15 cellular contexts compared by ENCODE assay signal in the genomic region with DNA sequence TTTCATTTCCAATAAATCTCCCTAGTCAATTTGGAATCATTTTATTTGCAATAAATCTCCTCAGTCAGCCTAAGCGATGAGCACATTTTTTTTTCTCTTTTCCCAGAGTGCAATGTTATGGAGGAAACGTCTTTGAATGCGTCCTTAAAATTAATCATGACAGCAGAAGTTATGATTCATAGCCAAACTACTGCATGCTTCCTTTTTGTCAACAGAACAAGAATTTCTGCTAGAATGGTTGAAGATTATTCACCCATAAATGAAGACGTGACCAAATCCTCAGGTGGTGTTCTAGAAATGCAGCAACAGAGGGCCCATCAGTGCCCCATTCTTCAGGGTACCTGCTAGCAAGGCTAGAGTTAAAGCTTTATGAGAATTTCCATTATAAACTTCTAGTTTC.
DNase-seq lines count a peak whose midpoint lies in the region; TF ChIP-seq lines count a peak whose summit lies in the region.
"Had no signal": no experiment of that assay in that cellular context is flagged by ENCODE, and none has a peak within 500 bp of the region (broad histone marks: within the 10 kb centered on the region; RNA-seq: fewer than 3 reads in every experiment).

No MANE protein-coding gene starts in this region.

- H3K36me3 ChIP-seq in GM23248 (ENCODE audit: low read depth) = no peaks in the 10 kb centered on the region
- no peaks in the 10 kb centered on the region for H3K36me3 ChIP-seq in hepatocyte (replicated peaks; ENCODE audit: insufficient read depth, low read depth)
- no peaks in the 10 kb centered on the region for H3K36me3 ChIP-seq in A673 (ENCODE audit: insufficient read depth, low read length, poor library complexity, severe bottlenecking)
- H3K36me3 ChIP-seq: thyroid gland had no signal

- peak; percentile 5 for DNase-seq in AG08396 (ENCODE audit: low spot score)
- peak; percentile 57 for DNase-seq in GM23248
- peak; percentile 42 for DNase-seq in amniotic stem cell (lab: John Stamatoyannopoulos, UW)
- DNase-seq in hepatocyte (ENCODE audit: low spot score) = no peak
- DNase-seq in A673 (ENCODE audit: low spot score) = no peak
- no peak for DNase-seq in CD1c-positive myeloid dendritic cell (ENCODE audit: extremely low spot score)
- DNase-seq in ecto neural progenitor cell (ENCODE audit: low spot score) = no peak
- DNase-seq in H4 (ENCODE audit: low spot score) = no peak
- DNase-seq: activated CD4-positive, alpha-beta memory T cell treated with anti-CD3 and anti-CD28 coated beads for 36 hours; endodermal cell; NCI-H1436; NCI-H524 treated with DMSO at 0.1 percent for 48 hours; T1000; thyroid gland had no signal

- no peak overlapping the region for H3K4me2 ChIP-seq in GM23248 (ENCODE audit: unreplicated experiment)
- peak overlapping the region; percentile 5 for H3K4me2 ChIP-seq in hepatocyte

- H2AFZ ChIP-seq in GM23248 (no peak overlapping the region), hepatocyte (no peak overlapping the region)

- no peak overlapping the region for H3K9ac ChIP-seq in GM23248

- in situ Hi-C loops in GM23248 (cut with MboI) = loop anchor here (25.0 kb wide), 1 partner anchor 989 kb away; no protein-coding TSS in a partner anchor

- H3K27ac ChIP-seq in GM23248 = no peak overlapping the region
- peak overlapping the region; percentile 24 for H3K27ac ChIP-seq in hepatocyte
- H3K27ac ChIP-seq in A673 (ENCODE audit: low read depth, low read length, poor library complexity, severe bottlenecking) = no peak overlapping the region
- H3K27ac ChIP-seq: thyroid gland had no signal

- H3K4me3 ChIP-seq in GM23248 = no peak overlapping the region
- no peak overlapping the region for H3K4me3 ChIP-seq in hepatocyte
- no peak overlapping the region for H3K4me3 ChIP-seq in A673 (ENCODE audit: low read depth, low read length, poor library complexity, severe bottlenecking)
- H3K4me3 ChIP-seq: lung, thyroid gland had no signal

- H4K20me1 ChIP-seq in GM23248 (ENCODE audit: insufficient read depth) (no peaks in the 10 kb centered on the region), hepatocyte (ENCODE audit: insufficient read depth, poor library complexity, severe bottlenecking) (no peaks in the 10 kb centered on the region)

- intact Hi-C loops in A673 (cut with micrococcal nuclease; ENCODE audit: unreplicated experiment) = no loop called here

- H3K4me1 ChIP-seq in GM23248 (ENCODE audit: insufficient read depth) = no peaks in the 10 kb centered on the region
- H3K4me1 ChIP-seq in hepatocyte (ENCODE audit: insufficient read depth) = peaks cover 7% of the 10 kb centered on the region
- no peaks in the 10 kb centered on the region for H3K4me1 ChIP-seq in A673 (ENCODE audit: insufficient read depth, low read length, poor library complexity, severe bottlenecking)
- H3K4me1 ChIP-seq: thyroid gland had no signal

- 17 to 23% methylated on average over 4 of the region's 4 CpGs for WGBS in GM23248 (ENCODE audit: low coverage in 1 of 2, low lambda C conversion rate in 2 of 2, missing lambda C conversion rate in 2 of 2), 2 experiments
- 56% methylated on average over 4 of the region's 4 CpGs for WGBS in hepatocyte (ENCODE audit: low lambda C conversion rate, missing lambda C conversion rate)

- no peaks in the 10 kb centered on the region for H3K9me2 ChIP-seq in GM23248 (ENCODE audit: insufficient read depth)
- no peaks in the 10 kb centered on the region for H3K9me2 ChIP-seq in hepatocyte (replicated peaks; ENCODE audit: insufficient read depth)

- CTCF ChIA-PET in A673 (lab: Charles Lee) = no interaction called here

- H3K27me3 ChIP-seq in GM23248 (replicated peaks; ENCODE audit: insufficient read depth) = no peaks in the 10 kb centered on the region
- H3K27me3 ChIP-seq in hepatocyte = no peaks in the 10 kb centered on the region
- no peaks in the 10 kb centered on the region for H3K27me3 ChIP-seq in A673 (replicated peaks; ENCODE audit: insufficient read depth, low read depth, low read length, poor library complexity)
- H3K27me3 ChIP-seq: thyroid gland had no signal

- TF ChIP-seq CTCF in hepatocyte (IDR thresholded peaks at IDR 0.05; ENCODE audit: poor library complexity) = no peak
- no peak for TF ChIP-seq CTCF in A673 (conservative IDR thresholded peaks at IDR 0.05; ENCODE audit: low read depth, low read length)

- POLR2A ChIA-PET in A673 (lab: Charles Lee; ENCODE audit: low non-redundant PET) = no interaction called here

- BruUV-seq in A673 (replicated peaks; lab: Mats Ljungman, UMichigan) = no TSS peak

- H3K9me3 ChIP-seq in GM23248 (ENCODE audit: low read depth) (no peaks in the 10 kb centered on the region), hepatocyte (ENCODE audit: low read depth) (no peaks in the 10 kb centered on the region), A673 (ENCODE audit: low read depth, low read length, poor library complexity, severe bottlenecking) (no peaks in the 10 kb centered on the region)
- H3K9me3 ChIP-seq: thyroid gland had no signal

- no peaks in the 10 kb centered on the region for H3K79me2 ChIP-seq in GM23248 (ENCODE audit: insufficient read depth)
- no peaks in the 10 kb centered on the region for H3K79me2 ChIP-seq in hepatocyte

- no peaks in the 10 kb centered on the region; the same call in 1 of the 2 replicates for H3F3A ChIP-seq in GM23248 (ENCODE audit: insufficient read depth)

Comparison
In these comparisons a context has a peak if more than half of its experiments do, and no peak if none do; other contexts are left out.
1. DNase-seq: peak in AG08396 (single experiment), GM23248 (single experiment) and amniotic stem cell (single experiment); none in hepatocyte (single experiment), A673 (single experiment), CD1c-positive myeloid dendritic cell (single experiment), ecto neural progenitor cell (single experiment) and H4 (single experiment).